ENCODE assay signal across 15 cellular contexts in genomic region chr15:71807691-71808091, GRCh38. TPM values are rescaled to one million over a fixed set of nuclear protein-coding genes. Genes with fewer than 3 reads are reported as not detected.
DNase-seq lines count a peak whose midpoint lies in the region; ATAC-seq, FAIRE-seq and TF ChIP-seq lines count a peak whose summit lies in the region.
"Had no signal": no experiment of that assay in that cellular context is flagged by ENCODE, and none has a peak within 500 bp of the region (broad histone marks: within the 10 kb centered on the region; RNA-seq: fewer than 3 reads in every experiment).

No MANE protein-coding gene starts in this region.

- no peaks in the 10 kb centered on the region for H3K79me2 ChIP-seq in GM23248 (ENCODE audit: insufficient read depth)

- H4K20me1 ChIP-seq in GM23248 (ENCODE audit: insufficient read depth), result no peaks in the 10 kb centered on the region

- H3K4me3 Mint-ChIP-seq in nephron progenitor cell, result peak overlapping the region; percentile 5
- H3K4me3 Mint-ChIP-seq: CD4-positive, alpha-beta memory T cell; effector memory CD8-positive, alpha-beta T cell; natural killer cell treated with Interleukin-12 subunit alpha and Interleukin-12 subunit beta and Interleukin-15 and Interleukin-18, amount 100 ng/mL, for 72 hours had no signal

- no peak overlapping the region for H3K27ac ChIP-seq in GM23248
- H3K27ac ChIP-seq: heart left ventricle, stomach had no signal

- H3K36me3 Mint-ChIP-seq in nephron progenitor cell (ENCODE audit: low read depth), result no peaks in the 10 kb centered on the region
- H3K36me3 Mint-ChIP-seq: CD4-positive, alpha-beta memory T cell; natural killer cell treated with Interleukin-12 subunit alpha and Interleukin-12 subunit beta and Interleukin-15 and Interleukin-18, amount 100 ng/mL, for 72 hours had no signal

- H3K27me3 Mint-ChIP-seq in nephron progenitor cell (ENCODE audit: low read depth, poor library complexity), result peaks cover 12% of the 10 kb centered on the region
- H3K27me3 Mint-ChIP-seq: natural killer cell treated with Interleukin-12 subunit alpha and Interleukin-12 subunit beta and Interleukin-15 and Interleukin-18, amount 100 ng/mL, for 72 hours had no signal

- no peaks in the 10 kb centered on the region for H3K9me3 ChIP-seq in GM23248 (ENCODE audit: low read depth)
- H3K9me3 ChIP-seq: heart left ventricle, stomach had no signal

- no peaks in the 10 kb centered on the region for H3F3A ChIP-seq in GM23248 (ENCODE audit: insufficient read depth)

- no peak overlapping the region for H3K4me3 ChIP-seq in GM23248
- H3K4me3 ChIP-seq: heart left ventricle, stomach had no signal

- no peak overlapping the region for H3K4me2 ChIP-seq in GM23248 (ENCODE audit: unreplicated experiment)

- no peaks in the 10 kb centered on the region for H3K9me2 ChIP-seq in GM23248 (ENCODE audit: insufficient read depth)

- no peak overlapping the region for H3K9ac ChIP-seq in GM23248

- no peak overlapping the region for H2AFZ ChIP-seq in GM23248

- TF ChIP-seq POLR2A in GM18505 (IDR thresholded peaks at IDR 0.05; ENCODE audit: borderline replicate concordance, extremely low read depth, insufficient read depth, insufficient read length), result no peak

- ATAC-seq in GM18505 (IDR thresholded peaks at IDR 0.05; ENCODE audit: unreplicated experiment), result no peak
- no peak for ATAC-seq in GM18868 (IDR thresholded peaks at IDR 0.05; ENCODE audit: unreplicated experiment)
- ATAC-seq: effector memory CD8-positive, alpha-beta T cell; natural killer cell treated with Interleukin-12 subunit alpha and Interleukin-12 subunit beta and Interleukin-15 and Interleukin-18, amount 100 ng/mL, for 72 hours had no signal

- H3K9me3 Mint-ChIP-seq in nephron progenitor cell, result no peaks in the 10 kb centered on the region
- H3K9me3 Mint-ChIP-seq: effector memory CD8-positive, alpha-beta T cell; natural killer cell treated with Interleukin-12 subunit alpha and Interleukin-12 subunit beta and Interleukin-15 and Interleukin-18, amount 100 ng/mL, for 72 hours had no signal

- no peak for TF ChIP-seq CTCF in nephron progenitor cell (IDR thresholded peaks at IDR 0.05)

- no peak overlapping the region for H3K27ac Mint-ChIP-seq in nephron progenitor cell
- H3K27ac Mint-ChIP-seq: CD4-positive, alpha-beta memory T cell; effector memory CD8-positive, alpha-beta T cell; natural killer cell treated with Interleukin-12 subunit alpha and Interleukin-12 subunit beta and Interleukin-15 and Interleukin-18, amount 100 ng/mL, for 72 hours had no signal

- FAIRE-seq in RCC 7860 (lab: Jason Lieb, UNC), result peak; percentile 38

- in situ Hi-C loops in GM23248 (cut with MboI), result no loop called here

- peaks cover 54% of the 10 kb centered on the region for H3K4me1 Mint-ChIP-seq in nephron progenitor cell
- H3K4me1 Mint-ChIP-seq: CD4-positive, alpha-beta memory T cell had no signal

- WGBS in GM23248 (ENCODE audit: low coverage in 1 of 2, low lambda C conversion rate in 2 of 2, missing lambda C conversion rate in 2 of 2), 2 experiments, result 43 to 47% methylated on average over 4 of the region's 4 CpGs

- no peaks in the 10 kb centered on the region for H3K27me3 ChIP-seq in GM23248 (replicated peaks; ENCODE audit: insufficient read depth)
- H3K27me3 ChIP-seq: stomach had no signal

- no peaks in the 10 kb centered on the region for H3K36me3 ChIP-seq in GM23248 (ENCODE audit: low read depth)
- H3K36me3 ChIP-seq: heart left ventricle, stomach had no signal

- H3K4me1 ChIP-seq in GM23248 (ENCODE audit: insufficient read depth), result peaks cover 17% of the 10 kb centered on the region
- H3K4me1 ChIP-seq: stomach had no signal

- DNase-seq in GM23248 (peak; percentile 47), RCC 7860 (ENCODE audit: low spot score) (peak; percentile 38), fibroblast of gingiva (ENCODE audit: low read depth) (peak; percentile 36), nephron progenitor cell (no peak), T-helper 1 cell (no peak), HuH-7.5 (ENCODE audit: low spot score) (no peak)
- DNase-seq: activated CD8-positive, alpha-beta memory T cell treated with anti-CD3 and anti-CD28 coated beads for 24 hours; activated gamma-delta T cell treated with Interleukin-2 at 50 U/mL for 16 hours; CD4-positive, alpha-beta memory T cell; effector memory CD8-positive, alpha-beta T cell; stomach had no signal

RNA-seq across cellular contexts. Expression of gene NR2E3, which starts 2.7 kb away (rescaled TPM):
- total RNA-seq in GM23248 (2014; rRNA removed; shearing (Covaris generic)), result not detected in 2 replicates
- polyA plus RNA-seq in GM23248 (2016; fragmentation: Nextera tagmentation; extraction: Ambion mirVana), result 0.15 and 0.65 TPM in 2 replicates
- total RNA-seq: CD4-positive, alpha-beta memory T cell; natural killer cell treated with Interleukin-12 subunit alpha and Interleukin-12 subunit beta and Interleukin-15 and Interleukin-18, amount 100 ng/mL, for 72 hours had no signal
- polyA plus RNA-seq: CD4-positive, alpha-beta memory T cell had no signal

Comparison
In these comparisons a context has a peak if more than half of its experiments do, and no peak if none do; other contexts are left out.
1. DNase-seq: peak in GM23248 (single experiment), RCC 7860 (single experiment) and fibroblast of gingiva (single experiment); none in nephron progenitor cell (single experiment), T-helper 1 cell (0 of 5) and HuH-7.5 (single experiment).